ENCODE assay signal across 10 cellular contexts in the genomic region with DNA sequence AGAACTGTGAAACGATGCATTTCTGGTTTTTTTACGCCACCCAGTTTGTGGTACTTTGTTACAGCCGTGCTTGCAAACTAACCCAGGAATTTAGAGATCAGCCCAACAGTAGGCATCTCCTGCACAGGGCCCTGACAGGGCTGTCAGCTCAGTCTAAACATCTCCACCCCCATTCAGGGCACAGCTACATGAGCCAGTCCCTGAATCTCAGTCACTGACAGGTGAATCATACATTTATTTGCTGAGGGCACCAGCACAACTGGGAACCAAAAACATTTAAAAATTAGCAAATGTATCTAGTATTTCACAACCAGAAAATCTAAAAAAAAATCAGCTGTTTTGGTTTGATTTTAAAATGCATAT. TPM values are rescaled to one million over a fixed set of nuclear protein-coding genes. Genes with fewer than 3 reads are reported as not detected.
A peak's percentile ranks its signal among the peaks of the same experiment; 100 is the strongest.
DNase-seq lines count a peak whose midpoint lies in the region; ATAC-seq and TF ChIP-seq lines count a peak whose summit lies in the region.
"Had no signal": no experiment of that assay in that cellular context is flagged by ENCODE, and none has a peak within 500 bp of the region (broad histone marks: within the 10 kb centered on the region; RNA-seq: fewer than 3 reads in every experiment).

No MANE protein-coding gene starts in this region.

- H3K4me1 ChIP-seq in tibial artery, result no peaks in the 10 kb centered on the region

- intact Hi-C loops in tibial artery (cut with DNase I; ENCODE audit: low total_unique reads), result no loop called here

- no peaks in the 10 kb centered on the region for H3K27me3 ChIP-seq in tibial artery

- peak; percentile 82 for ATAC-seq in esophagus mucosa

- H3K36me3 ChIP-seq in tibial artery, result no peaks in the 10 kb centered on the region

- peaks cover 28% of the 10 kb centered on the region for H3K4me1 Mint-ChIP-seq in neural crest cell

- H3K4me3 Mint-ChIP-seq in neural crest cell, result no peak overlapping the region

- H3K27me3 Mint-ChIP-seq in neural crest cell (ENCODE audit: low read depth), result no peaks in the 10 kb centered on the region

- peak overlapping the region; percentile 98 for H3K27ac Mint-ChIP-seq in neural crest cell (ENCODE audit: unreplicated experiment)

- no peaks in the 10 kb centered on the region for H3K9me3 Mint-ChIP-seq in neural crest cell

- no peak overlapping the region for H3K4me3 ChIP-seq in tibial artery

- no peaks in the 10 kb centered on the region for H3K9me3 ChIP-seq in tibial artery

- in situ Hi-C loops in ACHN (cut with HindIII; ENCODE audit: low pct_ligation_motif_present, low pct_unique_long_range_greater_than_20kb, low sequenced_read_pairs), result no loop called here

- H3K27ac ChIP-seq in tibial artery, result no peak overlapping the region

- no peak for TF ChIP-seq CTCF in neural crest cell (conservative IDR thresholded peaks at IDR 0.05)
- TF ChIP-seq CTCF in tibial artery (IDR thresholded peaks at IDR 0.05), result no peak
- no peak for TF ChIP-seq CTCF in GM10266 (IDR thresholded peaks at IDR 0.05; ENCODE audit: control insufficient read depth, insufficient read depth, low read depth, missing control alignments)

- H3K36me3 Mint-ChIP-seq in neural crest cell (ENCODE audit: low read depth), result no peaks in the 10 kb centered on the region

- DNase-seq in ACHN, result peak; percentile 54
- peak; percentile 22 for DNase-seq in NCI-H226
- no peak for DNase-seq in neural crest cell (ENCODE audit: low read depth, low spot score)
- DNase-seq in tibial artery, result no peak
- no peak for DNase-seq in SHP77 treated with DMSO at 0.1 percent for 48 hours (lab: John Stamatoyannopoulos, UW)
- DNase-seq in superior temporal gyrus (ENCODE audit: extremely low spot score), result no peak
- DNase-seq in GM10266 (ENCODE audit: extremely low spot score), result no peak
- DNase-seq: DMS153, NCI-H2227 treated with DMSO at 0.1 percent for 48 hours had no signal

RNA-seq across cellular contexts. Expression of a gene that starts 30.7 kb away (rescaled TPM):
- total RNA-seq in esophagus mucosa (161 TPM), neural crest cell (230 and 234 TPM in 2 replicates)

Comparison
In these comparisons a context has a peak if more than half of its experiments do, and no peak if none do; other contexts are left out.
1. DNase-seq: peak in ACHN (single experiment) and NCI-H226 (single experiment); none in neural crest cell (single experiment), tibial artery (0 of 2), SHP77 treated with DMSO at 0.1 percent for 48 hours (single experiment), superior temporal gyrus (single experiment) and GM10266 (single experiment).